In the genomic region with DNA sequence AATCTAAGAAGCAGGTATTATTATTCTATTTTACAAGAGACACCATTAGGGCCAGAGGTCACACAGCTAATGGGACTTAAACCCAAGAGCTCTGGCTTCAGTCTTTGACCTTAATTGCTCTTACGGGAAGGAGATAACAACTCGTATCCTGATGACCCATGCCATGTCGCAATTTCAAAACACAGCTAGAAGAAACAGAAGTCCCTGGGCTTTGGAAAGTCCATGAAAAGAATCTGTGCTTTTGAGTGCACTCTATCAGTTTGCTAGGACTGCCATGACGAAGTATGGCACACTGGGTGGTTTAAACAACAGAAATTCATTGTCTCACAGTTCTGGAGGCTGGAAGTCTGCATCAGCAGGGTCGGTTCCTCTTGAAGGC, we compare ENCODE assay signal across 1 cellular context.
A peak's percentile ranks its signal among the peaks of the same experiment; 100 is the strongest.
TF ChIP-seq lines count a peak whose summit lies in the region.

No MANE protein-coding gene starts in this region.

TF ChIP-seq in HepG2, 621 proteins besides CTCF, POLR2A, EP300 and RAD21 (continued from another document and continues in another):
- TF ChIP-seq ZFP1 (CRISPR knock-in tag; IDR thresholded peaks at IDR 0.05) = peak; percentile 66; the same call in 1 of the 2 replicates
- no peak for TF ChIP-seq FOXA1 (IDR thresholded peaks at IDR 0.05)
- peak; percentile 70 for TF ChIP-seq FOXA1 (CRISPR knock-in tag; IDR thresholded peaks at IDR 0.05)
- TF ChIP-seq CBFB (CRISPR knock-in tag; IDR thresholded peaks at IDR 0.05) = 0 out of 2 replicates have a peak, but pooled peaks have one; percentile 30
- TF ChIP-seq FOXO1 (CRISPR knock-in tag; IDR thresholded peaks at IDR 0.05) = peak; percentile 94
- TF ChIP-seq RARA (CRISPR knock-in tag; IDR thresholded peaks at IDR 0.05) = peak; percentile 93
- TF ChIP-seq ZNF12 (CRISPR knock-in tag; IDR thresholded peaks at IDR 0.05) = peak; percentile 73
- peak; percentile 38 for TF ChIP-seq SMC3 (IDR thresholded peaks at IDR 0.05; ENCODE audit: low read length)
- peak; percentile 40; the same call in 1 of the 2 replicates for TF ChIP-seq PHF21A (CRISPR knock-in tag; IDR thresholded peaks at IDR 0.05)
- TF ChIP-seq, protein P1, sequence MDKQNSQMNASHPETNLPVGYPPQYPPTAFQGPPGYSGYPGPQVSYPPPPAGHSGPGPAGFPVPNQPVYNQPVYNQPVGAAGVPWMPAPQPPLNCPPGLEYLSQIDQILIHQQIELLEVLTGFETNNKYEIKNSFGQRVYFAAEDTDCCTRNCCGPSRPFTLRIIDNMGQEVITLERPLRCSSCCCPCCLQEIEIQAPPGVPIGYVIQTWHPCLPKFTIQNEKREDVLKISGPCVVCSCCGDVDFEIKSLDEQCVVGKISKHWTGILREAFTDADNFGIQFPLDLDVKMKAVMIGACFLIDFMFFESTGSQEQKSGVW (CRISPR knock-in tag; IDR thresholded peaks at IDR 0.05; ENCODE audit: borderline replicate concordance) = no peak
- no peak for TF ChIP-seq ZBTB38 (CRISPR knock-in tag; IDR thresholded peaks at IDR 0.05)
- no peak for TF ChIP-seq U2AF1 (optimal IDR thresholded peaks at IDR 0.05; ENCODE audit: low read depth, low read length)
- no peak for TF ChIP-seq FOXM1 (CRISPR knock-in tag; IDR thresholded peaks at IDR 0.05)
- TF ChIP-seq HMGXB4 (CRISPR knock-in tag; IDR thresholded peaks at IDR 0.05; ENCODE audit: borderline replicate concordance in 1 of 2, low read depth in 1 of 2) = no peak; a peak in 1 of 4 replicates
- no peak for TF ChIP-seq ZNF577 (CRISPR knock-in tag; IDR thresholded peaks at IDR 0.05; ENCODE audit: borderline replicate concordance, low read depth)
- no peak for TF ChIP-seq ZNF558 (CRISPR knock-in tag; IDR thresholded peaks at IDR 0.05; ENCODE audit: borderline replicate concordance)
- no peak for TF ChIP-seq ZNF251 (CRISPR knock-in tag; IDR thresholded peaks at IDR 0.05)
- peak; percentile 99 for TF ChIP-seq ISL2 (CRISPR knock-in tag; IDR thresholded peaks at IDR 0.05)
- no peak for TF ChIP-seq MBD4 (IDR thresholded peaks at IDR 0.05; ENCODE audit: borderline replicate concordance, low read length)
- peak; percentile 95 for TF ChIP-seq CEBPG (CRISPR knock-in tag; IDR thresholded peaks at IDR 0.05)
- TF ChIP-seq KDM1A (CRISPR knock-in tag; IDR thresholded peaks at IDR 0.05) = peak; percentile 43; the same call in 1 of the 2 replicates
- 0 out of 2 replicates have a peak, but pooled peaks have one; percentile 48 for TF ChIP-seq DNMT3B (CRISPR knock-in tag; conservative IDR thresholded peaks at IDR 0.05)
- TF ChIP-seq TEAD3 (CRISPR knock-in tag; optimal IDR thresholded peaks at IDR 0.05; ENCODE audit: borderline replicate concordance) = peak; percentile 57
- TF ChIP-seq ZBTB3 (CRISPR knock-in tag; IDR thresholded peaks at IDR 0.05; ENCODE audit: borderline replicate concordance, low read depth) = 0 out of 2 replicates have a peak, but pooled peaks have one; percentile 16
- TF ChIP-seq MEIS2 (CRISPR knock-in tag; IDR thresholded peaks at IDR 0.05) = peak; percentile 38; the same call in 1 of the 2 replicates
- TF ChIP-seq HNF1B (CRISPR knock-in tag; IDR thresholded peaks at IDR 0.05) = peak; percentile 45
- no peak for TF ChIP-seq NBN (conservative IDR thresholded peaks at IDR 0.05)
- TF ChIP-seq ZKSCAN8 (CRISPR knock-in tag; IDR thresholded peaks at IDR 0.05; ENCODE audit: borderline replicate concordance) = 0 out of 2 replicates have a peak, but pooled peaks have one; percentile 50
- TF ChIP-seq NFIC (IDR thresholded peaks at IDR 0.05; ENCODE audit: low read length) = peak; percentile 12
- TF ChIP-seq CC2D1A (CRISPR knock-in tag; IDR thresholded peaks at IDR 0.05) = no peak
- peak; percentile 63; the same call in 1 of the 2 replicates for TF ChIP-seq KAT8 (CRISPR knock-in tag; IDR thresholded peaks at IDR 0.05)
- no peak for TF ChIP-seq CREB1 (IDR thresholded peaks at IDR 0.05)
- TF ChIP-seq CREB1 (CRISPR knock-in tag; IDR thresholded peaks at IDR 0.05) = peak; percentile 30; the same call in 1 of the 2 replicates
- TF ChIP-seq ZNF792 (CRISPR knock-in tag; IDR thresholded peaks at IDR 0.05) = peak; percentile 60; the same call in 1 of the 2 replicates
- peak; percentile 47; the same call in 1 of the 2 replicates for TF ChIP-seq BRD4 (CRISPR knock-in tag; IDR thresholded peaks at IDR 0.05)
- TF ChIP-seq, protein P2, sequence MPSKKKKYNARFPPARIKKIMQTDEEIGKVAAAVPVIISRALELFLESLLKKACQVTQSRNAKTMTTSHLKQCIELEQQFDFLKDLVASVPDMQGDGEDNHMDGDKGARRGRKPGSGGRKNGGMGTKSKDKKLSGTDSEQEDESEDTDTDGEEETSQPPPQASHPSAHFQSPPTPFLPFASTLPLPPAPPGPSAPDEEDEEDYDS (CRISPR knock-in tag; IDR thresholded peaks at IDR 0.05) = 0 out of 2 replicates have a peak, but pooled peaks have one; percentile 17
- peak; percentile 70; the same call in 1 of the 2 replicates for TF ChIP-seq TFE3 (CRISPR knock-in tag; IDR thresholded peaks at IDR 0.05)
- peak; percentile 22; the same call in 1 of the 2 replicates for TF ChIP-seq YEATS2 (CRISPR knock-in tag; IDR thresholded peaks at IDR 0.05; ENCODE audit: borderline replicate concordance)
- TF ChIP-seq, protein P3, sequence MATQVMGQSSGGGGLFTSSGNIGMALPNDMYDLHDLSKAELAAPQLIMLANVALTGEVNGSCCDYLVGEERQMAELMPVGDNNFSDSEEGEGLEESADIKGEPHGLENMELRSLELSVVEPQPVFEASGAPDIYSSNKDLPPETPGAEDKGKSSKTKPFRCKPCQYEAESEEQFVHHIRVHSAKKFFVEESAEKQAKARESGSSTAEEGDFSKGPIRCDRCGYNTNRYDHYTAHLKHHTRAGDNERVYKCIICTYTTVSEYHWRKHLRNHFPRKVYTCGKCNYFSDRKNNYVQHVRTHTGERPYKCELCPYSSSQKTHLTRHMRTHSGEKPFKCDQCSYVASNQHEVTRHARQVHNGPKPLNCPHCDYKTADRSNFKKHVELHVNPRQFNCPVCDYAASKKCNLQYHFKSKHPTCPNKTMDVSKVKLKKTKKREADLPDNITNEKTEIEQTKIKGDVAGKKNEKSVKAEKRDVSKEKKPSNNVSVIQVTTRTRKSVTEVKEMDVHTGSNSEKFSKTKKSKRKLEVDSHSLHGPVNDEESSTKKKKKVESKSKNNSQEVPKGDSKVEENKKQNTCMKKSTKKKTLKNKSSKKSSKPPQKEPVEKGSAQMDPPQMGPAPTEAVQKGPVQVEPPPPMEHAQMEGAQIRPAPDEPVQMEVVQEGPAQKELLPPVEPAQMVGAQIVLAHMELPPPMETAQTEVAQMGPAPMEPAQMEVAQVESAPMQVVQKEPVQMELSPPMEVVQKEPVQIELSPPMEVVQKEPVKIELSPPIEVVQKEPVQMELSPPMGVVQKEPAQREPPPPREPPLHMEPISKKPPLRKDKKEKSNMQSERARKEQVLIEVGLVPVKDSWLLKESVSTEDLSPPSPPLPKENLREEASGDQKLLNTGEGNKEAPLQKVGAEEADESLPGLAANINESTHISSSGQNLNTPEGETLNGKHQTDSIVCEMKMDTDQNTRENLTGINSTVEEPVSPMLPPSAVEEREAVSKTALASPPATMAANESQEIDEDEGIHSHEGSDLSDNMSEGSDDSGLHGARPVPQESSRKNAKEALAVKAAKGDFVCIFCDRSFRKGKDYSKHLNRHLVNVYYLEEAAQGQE (IDR thresholded peaks at IDR 0.05; ENCODE audit: borderline replicate concordance in 1 of 2, low read depth in 1 of 2, low read length in 2 of 2) = peak in 1 of 2 experiments; percentile 68; a peak in 2 of 4 replicates
- no peak for TF ChIP-seq RORA (CRISPR knock-in tag; IDR thresholded peaks at IDR 0.05)
- TF ChIP-seq SMAD3 (CRISPR knock-in tag; IDR thresholded peaks at IDR 0.05) = peak; percentile 69; the same call in 1 of the 2 replicates
- TF ChIP-seq POGZ (CRISPR knock-in tag; IDR thresholded peaks at IDR 0.05) = peak; percentile 74
- peak; percentile 93 for TF ChIP-seq MED1 (CRISPR knock-in tag; IDR thresholded peaks at IDR 0.05)
- TF ChIP-seq, protein P4, sequence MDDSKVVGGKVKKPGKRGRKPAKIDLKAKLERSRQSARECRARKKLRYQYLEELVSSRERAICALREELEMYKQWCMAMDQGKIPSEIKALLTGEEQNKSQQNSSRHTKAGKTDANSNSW (CRISPR knock-in tag; IDR thresholded peaks at IDR 0.05; ENCODE audit: borderline replicate concordance) = no peak
- TF ChIP-seq, protein P5, sequence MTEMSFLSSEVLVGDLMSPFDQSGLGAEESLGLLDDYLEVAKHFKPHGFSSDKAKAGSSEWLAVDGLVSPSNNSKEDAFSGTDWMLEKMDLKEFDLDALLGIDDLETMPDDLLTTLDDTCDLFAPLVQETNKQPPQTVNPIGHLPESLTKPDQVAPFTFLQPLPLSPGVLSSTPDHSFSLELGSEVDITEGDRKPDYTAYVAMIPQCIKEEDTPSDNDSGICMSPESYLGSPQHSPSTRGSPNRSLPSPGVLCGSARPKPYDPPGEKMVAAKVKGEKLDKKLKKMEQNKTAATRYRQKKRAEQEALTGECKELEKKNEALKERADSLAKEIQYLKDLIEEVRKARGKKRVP (CRISPR knock-in tag; IDR thresholded peaks at IDR 0.05) = peak in 1 of 2 experiments; percentile 70; a peak in 1 of 4 replicates
- peak; percentile 74 for TF ChIP-seq ELF3 (CRISPR knock-in tag; IDR thresholded peaks at IDR 0.05)
- peak; percentile 86 for TF ChIP-seq FOXP4 (CRISPR knock-in tag; IDR thresholded peaks at IDR 0.05)
- TF ChIP-seq BCL6 (CRISPR knock-in tag; IDR thresholded peaks at IDR 0.05) = peak; percentile 93
- peak; percentile 77; the same call in 1 of the 2 replicates for TF ChIP-seq SRF (IDR thresholded peaks at IDR 0.05; ENCODE audit: low read depth, low read length)
- TF ChIP-seq ZNF503 (CRISPR knock-in tag; IDR thresholded peaks at IDR 0.05) = no peak; the same call in 1 of the 2 replicates
